ENCODE assay signal across 30 cellular contexts in the genomic region with DNA sequence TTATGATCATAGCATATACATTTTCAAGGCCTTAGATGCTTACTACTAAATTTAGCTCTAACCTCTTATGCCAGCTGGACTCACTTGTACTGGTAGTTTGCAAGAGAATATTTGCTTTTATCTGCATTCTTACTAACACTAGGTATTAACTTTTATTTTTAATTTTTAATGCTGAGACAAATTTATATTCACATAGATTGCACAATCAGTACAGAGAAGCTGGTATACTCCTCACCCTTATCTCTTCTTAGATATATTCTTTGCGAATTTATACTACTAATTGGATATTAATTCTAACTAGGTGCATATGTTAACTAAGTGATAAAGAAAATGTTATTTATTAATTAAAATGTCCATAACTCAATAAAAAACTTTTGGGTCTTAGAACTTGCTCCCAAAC.
DNase-seq lines count a peak whose midpoint lies in the region; ATAC-seq, FAIRE-seq and TF ChIP-seq lines count a peak whose summit lies in the region.
"Had no signal": no experiment of that assay in that cellular context is flagged by ENCODE, and none has a peak within 500 bp of the region (broad histone marks: within the 10 kb centered on the region; RNA-seq: fewer than 3 reads in every experiment).

No MANE protein-coding gene starts in this region.

- no peak overlapping the region for H4K91ac ChIP-seq in IMR-90 (ENCODE audit: insufficient read depth, low read depth, low read length)

- no peak overlapping the region for H3K18ac ChIP-seq in IMR-90 (ENCODE audit: low read depth, low read length)

- no TSS peak for BruUV-seq in HepG2 (replicated peaks; lab: Mats Ljungman, UMichigan)
- no TSS peak for BruUV-seq in IMR-90 (replicated peaks; lab: Mats Ljungman, UMichigan)

- H2BK20ac ChIP-seq in IMR-90 (ENCODE audit: low read depth, low read length) = no peak overlapping the region

- no peaks in the 10 kb centered on the region for H3K9me1 ChIP-seq in IMR-90 (ENCODE audit: insufficient read depth, low read length)

- CTCF ChIA-PET in HepG2 (lab: Yijun Ruan, JAX; ENCODE audit: low intra/inter-chr PET ratio, low total read pairs) (no interaction called here), IMR-90 (lab: Yijun Ruan, JAX) (interaction anchor here (0.6 kb wide), 1 partner anchor 10 kb away, joined by 6 read pairs; no protein-coding TSS in a partner anchor)

- intact Hi-C loops in HepG2 (cut with micrococcal nuclease; ENCODE audit: unreplicated experiment) = no loop called here
- intact Hi-C loops in right lobe of liver (cut with DNase I) = no loop called here
- intact Hi-C loops in IMR-90 (cut with micrococcal nuclease) = no loop called here
- intact Hi-C loops in ovary (cut with DNase I) = no loop called here

- no peak overlapping the region for H2BK120ac ChIP-seq in IMR-90 (ENCODE audit: low read depth, low read length)

- no peak for FAIRE-seq in HepG2 (lab: Jason Lieb, UNC)
- FAIRE-seq: A549, D721Med had no signal

- H2AFZ ChIP-seq in HepG2 (ENCODE audit: low read length) (no peak overlapping the region), IMR-90 (replicated peaks; ENCODE audit: low read length, poor library complexity) (no peak overlapping the region)

- H3K27ac ChIP-seq in HepG2 (ENCODE audit: extremely low read length, insufficient read depth, low read length) (no peak overlapping the region), right lobe of liver (no peak overlapping the region), IMR-90 (ENCODE audit: insufficient read depth, low read length) (no peak overlapping the region), ovary (no peak overlapping the region)
- H3K27ac ChIP-seq: 22Rv1; A549; BLaER1; BLaER1 treated with 17β-estradiol and CSF1 and Interleukin-3, amounts not matched to agents 10 nM and 100 nM; C4-2B had no signal

- dilution Hi-C loops in IMR-90 (cut with HindIII; ENCODE audit: low sequenced_read_pairs, unreplicated experiment) = no loop called here

- H3K36me3 ChIP-seq in HepG2 (replicated peaks in 1 of 2; ENCODE audit: control insufficient read depth in 1 of 2, insufficient read depth in 2 of 2, low read length in 2 of 2) = no peaks in the 10 kb centered on the region
- H3K36me3 ChIP-seq in right lobe of liver = no peaks in the 10 kb centered on the region
- H3K36me3 ChIP-seq in IMR-90 (ENCODE audit: control insufficient read depth, insufficient read depth, low read length) = no peaks in the 10 kb centered on the region
- no peaks in the 10 kb centered on the region for H3K36me3 ChIP-seq in ovary
- H3K36me3 ChIP-seq: BE2C; BLaER1; BLaER1 treated with 17β-estradiol and CSF1 and Interleukin-3, amounts not matched to agents 10 nM and 100 nM had no signal

- TF ChIP-seq POLR2A in HepG2 (IDR thresholded peaks at IDR 0.05; ENCODE audit: insufficient read depth in 1 of 2, low read depth in 2 of 2, low read length in 2 of 2) (no peak), right lobe of liver (IDR thresholded peaks at IDR 0.05) (no peak), IMR-90 (IDR thresholded peaks at IDR 0.05; ENCODE audit: low read depth, low read length) (no peak), ovary (IDR thresholded peaks at IDR 0.05) (no peak)

- no peak overlapping the region for H3K56ac ChIP-seq in IMR-90 (ENCODE audit: extremely low read depth, insufficient read depth, low read length)

- H4K8ac ChIP-seq in IMR-90 (ENCODE audit: low read depth in 2 of 2, low read length in 2 of 2) = no peak overlapping the region

- no peak overlapping the region for H4K5ac ChIP-seq in IMR-90 (ENCODE audit: low read depth, low read length)

- 0% methylated on average over 1 of the region's 1 CpG for WGBS in HepG2 (ENCODE audit: low lambda C conversion rate)
- 56% methylated on average over 1 of the region's 1 CpG for WGBS in right lobe of liver (ENCODE audit: insufficient coverage, low coverage, low lambda C conversion rate, missing lambda C conversion rate)
- no CpG with 5 or more reads among the region's 1 CpG for WGBS in IMR-90 (ENCODE audit: extremely low coverage in 2 of 2, insufficient read length in 1 of 2), 2 experiments
- WGBS in ovary, 3 donors = 46 to 58% (median 54%) methylated on average over 1 of the region's 1 CpG

- no peak for TF ChIP-seq RAD21 in HepG2 (CRISPR knock-in tag; IDR thresholded peaks at IDR 0.05)
- no peak for TF ChIP-seq RAD21 in IMR-90 (IDR thresholded peaks at IDR 0.05; ENCODE audit: low read length)

- no peak for DNase-seq in HepG2 (ENCODE audit: low spot score)
- DNase-seq in right lobe of liver = no peak
- DNase-seq in IMR-90 = no peak
- no peak for DNase-seq in ovary
- DNase-seq: 8988T; ACHN; AML-193; BE2C; C1 segment of cervical spinal cord; Caco-2; Calu3; CD4-positive, alpha-beta memory T cell; CD4-positive, alpha-beta T cell; CD4-positive, CD25-positive, alpha-beta regulatory T cell; CD8-positive, alpha-beta memory T cell; CD8-positive, alpha-beta T cell; COR-L47; DMS 273 treated with DMSO at 0.1 percent for 48 hours; DMS153; DMS53; DMS79; DMS79 treated with DMSO at 0.1 percent for 48 hours; DND-41; EL had no signal

- H2BK5ac ChIP-seq in IMR-90 (ENCODE audit: low read depth, low read length, poor library complexity, severe bottlenecking) = no peak overlapping the region

- H4K20me1 ChIP-seq in HepG2 (ENCODE audit: insufficient read depth, low read length) (no peaks in the 10 kb centered on the region), IMR-90 (ENCODE audit: insufficient read depth, low read length) (no peaks in the 10 kb centered on the region)
- H4K20me1 ChIP-seq: BLaER1; BLaER1 treated with 17β-estradiol and CSF1 and Interleukin-3, amounts not matched to agents 10 nM and 100 nM had no signal

- H2AK5ac ChIP-seq in IMR-90 (ENCODE audit: low read depth, low read length) = no peak overlapping the region

- H3K9ac ChIP-seq in HepG2 (ENCODE audit: insufficient read depth, low read depth, low read length) (no peak overlapping the region), IMR-90 (ENCODE audit: low read depth, low read length) (no peak overlapping the region)
- H3K9ac ChIP-seq: BLaER1; BLaER1 treated with 17β-estradiol and CSF1 and Interleukin-3, amounts not matched to agents 10 nM and 100 nM had no signal

- ATAC-seq in HepG2 = no peak
- ATAC-seq in right lobe of liver = no peak
- ATAC-seq in IMR-90 (ENCODE audit: low read depth) = no peak
- ATAC-seq: A549; CD8-positive, alpha-beta T cell had no signal

- in situ Hi-C loops in HepG2 (cut with HindIII; ENCODE audit: extremely low pct_ligation_motif_present, low pct_unique_long_range_greater_than_20kb) = no loop called here
- in situ Hi-C loops in IMR-90 (cut with MboI; ENCODE audit: low sequenced_read_pairs) = no loop called here

- no peak overlapping the region for H3K4me3 ChIP-seq in HepG2 (replicated peaks in 1 of 3; ENCODE audit: insufficient read depth in 1 of 3, low read depth in 2 of 3, low read length in 3 of 3)
- H3K4me3 ChIP-seq in right lobe of liver = no peak overlapping the region
- no peak overlapping the region for H3K4me3 ChIP-seq in IMR-90 (ENCODE audit: insufficient read depth, low read depth, low read length)
- no peak overlapping the region for H3K4me3 ChIP-seq in ovary
- H3K4me3 ChIP-seq: A549; BLaER1; BLaER1 treated with 17β-estradiol and CSF1 and Interleukin-3, amounts not matched to agents 10 nM and 100 nM had no signal

- POLR2A ChIA-PET in HepG2 (lab: Yijun Ruan, JAX) (no interaction called here), IMR-90 (lab: Charles Lee; ENCODE audit: unreplicated experiment) (no interaction called here)

- H3K27me3 ChIP-seq in HepG2 (ENCODE audit: control insufficient read depth in 1 of 2, insufficient read depth in 2 of 2, low read length in 2 of 2) = no peaks in the 10 kb centered on the region; a peak in 1 of 5 replicates
- no peaks in the 10 kb centered on the region for H3K27me3 ChIP-seq in right lobe of liver
- no peaks in the 10 kb centered on the region for H3K27me3 ChIP-seq in IMR-90 (ENCODE audit: control insufficient read depth, insufficient read depth, low read length)
- no peaks in the 10 kb centered on the region for H3K27me3 ChIP-seq in ovary
- H3K27me3 ChIP-seq: BE2C; BLaER1; BLaER1 treated with 17β-estradiol and CSF1 and Interleukin-3, amounts not matched to agents 10 nM and 100 nM had no signal

- no peak overlapping the region for H3K4ac ChIP-seq in IMR-90 (ENCODE audit: low read depth, low read length)

- no peak for TF ChIP-seq CTCF in HepG2 (CRISPR knock-in tag; IDR thresholded peaks at IDR 0.05)
- TF ChIP-seq CTCF in right lobe of liver (IDR thresholded peaks at IDR 0.05) = no peak
- no peak for TF ChIP-seq CTCF in IMR-90 (conservative IDR thresholded peaks at IDR 0.05; ENCODE audit: low read depth, low read length)
- TF ChIP-seq CTCF in ovary (IDR thresholded peaks at IDR 0.05) = no peak

- TF ChIP-seq EP300 in HepG2 (IDR thresholded peaks at IDR 0.05; ENCODE audit: low read depth in 2 of 2, low read length in 2 of 2) (no peak), HepG2 (CRISPR knock-in tag; IDR thresholded peaks at IDR 0.05; ENCODE audit: borderline replicate concordance) (no peak), ovary (IDR thresholded peaks at IDR 0.05) (no peak)

- H3K9me3 ChIP-seq in HepG2 (ENCODE audit: low read length) (peaks cover 53% of the 10 kb centered on the region), right lobe of liver (no peaks in the 10 kb centered on the region), IMR-90 (ENCODE audit: control insufficient read depth, insufficient read depth, low read length) (no peaks in the 10 kb centered on the region), ovary (no peaks in the 10 kb centered on the region)
- H3K9me3 ChIP-seq: A549; BE2C; BLaER1; BLaER1 treated with 17β-estradiol and CSF1 and Interleukin-3, amounts not matched to agents 10 nM and 100 nM; Caco-2 had no signal

- no peak overlapping the region for H2AK9ac ChIP-seq in IMR-90 (replicated peaks; ENCODE audit: low read depth, low read length, poor library complexity)

- H3K79me2 ChIP-seq in HepG2 (ENCODE audit: insufficient read depth, low read length) = no peaks in the 10 kb centered on the region

- H3K23ac ChIP-seq in IMR-90 (ENCODE audit: low read depth, low read length) = no peak overlapping the region

- H3K4me2 ChIP-seq in HepG2 (ENCODE audit: low read depth, low read length) (no peak overlapping the region), IMR-90 (ENCODE audit: low read depth, low read length) (no peak overlapping the region)
- H3K4me2 ChIP-seq: A549; BLaER1; BLaER1 treated with 17β-estradiol and CSF1 and Interleukin-3, amounts not matched to agents 10 nM and 100 nM had no signal

- H2BK15ac ChIP-seq in IMR-90 (ENCODE audit: low read depth, low read length) = no peak overlapping the region

- H3K4me1 ChIP-seq in HepG2 (ENCODE audit: insufficient read depth, low read length) = no peaks in the 10 kb centered on the region
- no peaks in the 10 kb centered on the region for H3K4me1 ChIP-seq in right lobe of liver
- no peaks in the 10 kb centered on the region for H3K4me1 ChIP-seq in IMR-90 (ENCODE audit: control insufficient read depth, insufficient read depth, low read length)
- no peaks in the 10 kb centered on the region for H3K4me1 ChIP-seq in ovary (ENCODE audit: insufficient read depth)
- H3K4me1 ChIP-seq: A549; BE2C; BLaER1; BLaER1 treated with 17β-estradiol and CSF1 and Interleukin-3, amounts not matched to agents 10 nM and 100 nM; Caco-2 had no signal

- no peaks in the 10 kb centered on the region for H3K79me1 ChIP-seq in IMR-90 (ENCODE audit: low read depth in 1 of 2, low read length in 2 of 2)

- no peak overlapping the region for H3K14ac ChIP-seq in IMR-90 (replicated peaks; ENCODE audit: low read depth, low read length)

TF ChIP-seq in HepG2, 621 proteins besides CTCF, POLR2A, EP300 and RAD21 (continues in another document):
- TF ChIP-seq RBAK (CRISPR knock-in tag; IDR thresholded peaks at IDR 0.05) = no peak
